1 cellular context compared by ENCODE assay signal in genomic region chr10:102400061-102400460, GRCh38.
TF ChIP-seq lines count a peak whose summit lies in the region.

No MANE protein-coding gene starts in this region.

TF ChIP-seq in H1, 55 proteins besides CTCF, POLR2A, EP300 and RAD21:
- TF ChIP-seq YY1 (IDR thresholded peaks at IDR 0.05; ENCODE audit: low read depth, low read length) (no peak), USF2 (IDR thresholded peaks at IDR 0.05; ENCODE audit: low read length) (no peak), CHD2 (IDR thresholded peaks at IDR 0.05; ENCODE audit: low read length) (no peak), MAFK (IDR thresholded peaks at IDR 0.05; ENCODE audit: low read depth, low read length) (no peak), CHD7 (IDR thresholded peaks at IDR 0.05; ENCODE audit: insufficient replicate concordance, low read length) (no peak), CHD1 (IDR thresholded peaks at IDR 0.05; ENCODE audit: low read depth, low read length) (no peak), TAF1 (IDR thresholded peaks at IDR 0.05; ENCODE audit: low read depth, low read length) (no peak), GABPA (IDR thresholded peaks at IDR 0.05; ENCODE audit: borderline replicate concordance, insufficient read depth, low read length) (no peak), KDM4A (IDR thresholded peaks at IDR 0.05; ENCODE audit: low read depth, low read length, severe bottlenecking) (no peak), NANOG (IDR thresholded peaks at IDR 0.05; ENCODE audit: insufficient read depth, low read depth, low read length, poor library complexity, severe bottlenecking) (no peak), E2F6 (IDR thresholded peaks at IDR 0.05) (no peak), SP2 (IDR thresholded peaks at IDR 0.05; ENCODE audit: low read length) (no peak), CBX8 (IDR thresholded peaks at IDR 0.05; ENCODE audit: borderline replicate concordance, low read depth, low read length) (no peak), SAP30 (IDR thresholded peaks at IDR 0.05; ENCODE audit: insufficient read depth, insufficient replicate concordance, low read length) (no peak)
